30 cellular contexts compared by ENCODE assay signal in the genomic region with DNA sequence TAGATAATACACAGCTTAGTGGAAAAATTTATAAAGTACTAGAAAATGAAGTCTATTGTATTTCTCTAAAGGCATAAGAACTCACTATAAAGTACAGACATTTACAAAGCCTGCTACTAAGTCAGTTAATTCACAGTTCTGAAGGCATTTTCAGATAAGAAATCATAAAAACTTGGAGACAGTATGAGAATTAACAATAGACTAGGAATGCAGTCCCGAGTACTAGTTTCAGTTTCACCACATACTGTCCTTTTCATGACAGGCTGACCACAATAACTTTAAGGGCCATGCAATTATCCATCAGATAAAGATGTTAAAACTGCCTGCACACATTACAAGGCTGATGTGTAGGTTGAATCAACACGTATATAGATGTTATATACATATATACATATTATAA.
DNase-seq lines count a peak whose midpoint lies in the region; ATAC-seq, FAIRE-seq and TF ChIP-seq lines count a peak whose summit lies in the region.
"Had no signal": no experiment of that assay in that cellular context is flagged by ENCODE, and none has a peak within 500 bp of the region (broad histone marks: within the 10 kb centered on the region; RNA-seq: fewer than 3 reads in every experiment).

No MANE protein-coding gene starts in this region.

- H3K4me1 Mint-ChIP-seq in astrocyte (ENCODE audit: low read depth, unreplicated experiment), result no peaks in the 10 kb centered on the region
- H3K4me1 Mint-ChIP-seq: activated naive CD4-positive, alpha-beta T cell treated with anti-CD3 and anti-CD28 coated beads, Interleukin-2, amount 10 ng/mL, durations not matched to agents 7 days and 5 days; naive B cell had no signal

- H3F3A ChIP-seq in MM.1S (ENCODE audit: insufficient read depth, low read length), result no peaks in the 10 kb centered on the region

- H3K27me3 Mint-ChIP-seq in astrocyte (ENCODE audit: low read depth, unreplicated experiment), result no peaks in the 10 kb centered on the region
- H3K27me3 Mint-ChIP-seq: activated naive CD4-positive, alpha-beta T cell treated with anti-CD3 and anti-CD28 coated beads, Interleukin-2, amount 10 ng/mL, durations not matched to agents 7 days and 5 days; naive B cell had no signal

- H2AFZ ChIP-seq in ACC112 (ENCODE audit: low read length, unreplicated experiment) (no peak overlapping the region), MM.1S (ENCODE audit: low read length) (no peak overlapping the region), astrocyte (ENCODE audit: low read depth, low read length) (no peak overlapping the region)

- H3K4me2 ChIP-seq in MM.1S (ENCODE audit: low read depth, low read length) (no peak overlapping the region), astrocyte (ENCODE audit: low read length) (peak overlapping the region; percentile 25)
- H3K4me2 ChIP-seq: BLaER1 treated with 17β-estradiol and CSF1 and Interleukin-3, amounts not matched to agents 10 nM and 100 nM had no signal

- no peaks in the 10 kb centered on the region for H3K9me3 Mint-ChIP-seq in astrocyte (ENCODE audit: unreplicated experiment)
- H3K9me3 Mint-ChIP-seq: activated naive CD4-positive, alpha-beta T cell treated with anti-CD3 and anti-CD28 coated beads, Interleukin-2, amount 10 ng/mL, durations not matched to agents 7 days and 5 days; activated T-helper 1 cell treated with anti-CD3 and anti-CD28 coated beads, Interleukin-12 subunit alpha, Interleukin-12 subunit beta, Interleukin-2, Interleukin-4 antibody, amounts not matched to agents 30 ng/mL and 10 ng/mL and 1 ng/mL, durations not matched to agents 14 hours and 24 hours and 36 hours had no signal

- H3K9me2 ChIP-seq in MM.1S (replicated peaks; ENCODE audit: insufficient read depth, low read length), result no peaks in the 10 kb centered on the region

- peak; percentile 48 for DNase-seq in MM.1S
- DNase-seq in astrocyte (ENCODE audit: low read depth), result no peak
- DNase-seq in glomerular visceral epithelial cell (ENCODE audit: extremely low spot score), result peak; percentile 46
- no peak for DNase-seq in uterus
- no peak for DNase-seq in sigmoid colon
- DNase-seq in mucosa of gallbladder (ENCODE audit: low spot score), result no peak
- DNase-seq: activated CD4-positive, alpha-beta T cell treated with anti-CD3 and anti-CD28 coated beads, Interleukin-2, amount 50 U/mL, for 1 hour; activated naive CD4-positive, alpha-beta T cell treated with anti-CD3 and anti-CD28 coated beads, Interleukin-2, amount 10 ng/mL, durations not matched to agents 7 days and 5 days; anterior cingulate cortex; Calu3; cerebellar nuclear complex; DND-41; foreskin fibroblast; naive B cell; NCI-H146; NCI-H510A treated with DMSO at 0.1 percent for 48 hours; occipital lobe; small intestine; stimulated activated CD4-positive, alpha-beta T cell treated with anti-CD3 and anti-CD28 coated beads, Interleukin-2, amount 100 ng/mL, for 24 hours; T-helper 2 cell; upper lobe of right lung had no signal

- H3K9me3 ChIP-seq in MM.1S (replicated peaks; ENCODE audit: insufficient read depth, low read length) (no peaks in the 10 kb centered on the region), astrocyte (ENCODE audit: insufficient read depth, low read depth, low read length) (no peaks in the 10 kb centered on the region), uterus (no peaks in the 10 kb centered on the region), sigmoid colon (no peaks in the 10 kb centered on the region)
- H3K9me3 ChIP-seq: BLaER1 treated with 17β-estradiol and CSF1 and Interleukin-3, amounts not matched to agents 10 nM and 100 nM; upper lobe of right lung had no signal

- no peaks in the 10 kb centered on the region for H3K27me3 ChIP-seq in ACC112 (ENCODE audit: insufficient read depth, low read length)
- H3K27me3 ChIP-seq in MM.1S (replicated peaks; ENCODE audit: insufficient read depth, low read length), result no peaks in the 10 kb centered on the region
- H3K27me3 ChIP-seq in astrocyte (ENCODE audit: insufficient read depth, low read length), result no peaks in the 10 kb centered on the region
- H3K27me3 ChIP-seq in uterus, result no peaks in the 10 kb centered on the region
- H3K27me3 ChIP-seq in sigmoid colon, result no peaks in the 10 kb centered on the region
- H3K27me3 ChIP-seq: BLaER1 treated with 17β-estradiol and CSF1 and Interleukin-3, amounts not matched to agents 10 nM and 100 nM; upper lobe of right lung had no signal

- H4K20me1 ChIP-seq in MM.1S (ENCODE audit: insufficient read depth, low read length) (no peaks in the 10 kb centered on the region), astrocyte (ENCODE audit: insufficient read depth, low read length) (no peaks in the 10 kb centered on the region)
- H4K20me1 ChIP-seq: BLaER1 treated with 17β-estradiol and CSF1 and Interleukin-3, amounts not matched to agents 10 nM and 100 nM had no signal

- no peak for TF ChIP-seq CTCF in MM.1S (IDR thresholded peaks at IDR 0.05; ENCODE audit: low read length)
- no peak for TF ChIP-seq CTCF in astrocyte (IDR thresholded peaks at IDR 0.05; ENCODE audit: insufficient read depth, low read depth, low read length)
- no peak for TF ChIP-seq CTCF in uterus (IDR thresholded peaks at IDR 0.05)
- TF ChIP-seq CTCF in sigmoid colon (IDR thresholded peaks at IDR 0.05), result no peak

- no peaks in the 10 kb centered on the region for H3K79me2 ChIP-seq in ACC112 (ENCODE audit: control insufficient read depth, insufficient read depth, low read length, unreplicated experiment)
- H3K79me2 ChIP-seq in MM.1S (ENCODE audit: low read length), result no peaks in the 10 kb centered on the region
- no peaks in the 10 kb centered on the region for H3K79me2 ChIP-seq in astrocyte (ENCODE audit: insufficient read depth, low read length)

- no peak overlapping the region for H3K27ac Mint-ChIP-seq in astrocyte (ENCODE audit: unreplicated experiment)
- H3K27ac Mint-ChIP-seq: activated naive CD4-positive, alpha-beta T cell treated with anti-CD3 and anti-CD28 coated beads, Interleukin-2, amount 10 ng/mL, durations not matched to agents 7 days and 5 days; activated T-helper 1 cell treated with anti-CD3 and anti-CD28 coated beads, Interleukin-12 subunit alpha, Interleukin-12 subunit beta, Interleukin-2, Interleukin-4 antibody, amounts not matched to agents 30 ng/mL and 10 ng/mL and 1 ng/mL, durations not matched to agents 14 hours and 24 hours and 36 hours; naive B cell had no signal

- intact Hi-C loops in uterus (cut with DNase I; ENCODE audit: low total_unique reads), result no loop called here
- intact Hi-C loops in sigmoid colon (cut with DNase I), result no loop called here

- ATAC-seq in HG02571 (IDR thresholded peaks at IDR 0.05; ENCODE audit: unreplicated experiment), result no peak
- ATAC-seq: left lobe of liver, upper lobe of right lung had no signal

- peak overlapping the region; percentile 62 for H3K4me3 ChIP-seq in ACC112 (ENCODE audit: low read depth, low read length)
- H3K4me3 ChIP-seq in MM.1S (ENCODE audit: low read length), result no peak overlapping the region
- H3K4me3 ChIP-seq in astrocyte (ENCODE audit: insufficient read depth, low read depth, low read length), result no peak overlapping the region
- no peak overlapping the region for H3K4me3 ChIP-seq in uterus
- no peak overlapping the region for H3K4me3 ChIP-seq in sigmoid colon
- H3K4me3 ChIP-seq: BLaER1 treated with 17β-estradiol and CSF1 and Interleukin-3, amounts not matched to agents 10 nM and 100 nM; SK-N-MC; upper lobe of right lung had no signal

- no peaks in the 10 kb centered on the region for H3K36me3 Mint-ChIP-seq in astrocyte (ENCODE audit: low read depth, unreplicated experiment)
- H3K36me3 Mint-ChIP-seq: activated naive CD4-positive, alpha-beta T cell treated with anti-CD3 and anti-CD28 coated beads, Interleukin-2, amount 10 ng/mL, durations not matched to agents 7 days and 5 days; naive B cell had no signal

- H3K9ac ChIP-seq in MM.1S (ENCODE audit: low read length) (no peak overlapping the region), astrocyte (ENCODE audit: low read length) (no peak overlapping the region)
- H3K9ac ChIP-seq: BLaER1 treated with 17β-estradiol and CSF1 and Interleukin-3, amounts not matched to agents 10 nM and 100 nM had no signal

- TF ChIP-seq EP300 in sigmoid colon (IDR thresholded peaks at IDR 0.05), result no peak

- no peak overlapping the region for H3K4me3 Mint-ChIP-seq in astrocyte (ENCODE audit: unreplicated experiment)
- H3K4me3 Mint-ChIP-seq: activated naive CD4-positive, alpha-beta T cell treated with anti-CD3 and anti-CD28 coated beads, Interleukin-2, amount 10 ng/mL, durations not matched to agents 7 days and 5 days; activated T-helper 1 cell treated with anti-CD3 and anti-CD28 coated beads, Interleukin-12 subunit alpha, Interleukin-12 subunit beta, Interleukin-2, Interleukin-4 antibody, amounts not matched to agents 30 ng/mL and 10 ng/mL and 1 ng/mL, durations not matched to agents 14 hours and 24 hours and 36 hours; naive B cell had no signal

- no peaks in the 10 kb centered on the region for H3K36me3 ChIP-seq in ACC112 (ENCODE audit: insufficient read depth, low read length)
- no peaks in the 10 kb centered on the region for H3K36me3 ChIP-seq in MM.1S (replicated peaks; ENCODE audit: insufficient read depth, low read length)
- H3K36me3 ChIP-seq in astrocyte (ENCODE audit: insufficient read depth, low read length), result no peaks in the 10 kb centered on the region
- no peaks in the 10 kb centered on the region for H3K36me3 ChIP-seq in uterus
- H3K36me3 ChIP-seq in sigmoid colon, result no peaks in the 10 kb centered on the region
- H3K36me3 ChIP-seq: BLaER1 treated with 17β-estradiol and CSF1 and Interleukin-3, amounts not matched to agents 10 nM and 100 nM; upper lobe of right lung had no signal

- H3K4me1 ChIP-seq in ACC112 (ENCODE audit: control insufficient read depth, insufficient read depth, low read length, unreplicated experiment) (no peaks in the 10 kb centered on the region), MM.1S (ENCODE audit: low read length) (no peaks in the 10 kb centered on the region), astrocyte (ENCODE audit: insufficient read depth, low read length) (no peaks in the 10 kb centered on the region), uterus (no peaks in the 10 kb centered on the region), sigmoid colon (no peaks in the 10 kb centered on the region)
- H3K4me1 ChIP-seq: BLaER1 treated with 17β-estradiol and CSF1 and Interleukin-3, amounts not matched to agents 10 nM and 100 nM; upper lobe of right lung had no signal

- no peak for FAIRE-seq in astrocyte (lab: Jason Lieb, UNC)
- FAIRE-seq: endothelial cell of umbilical vein, GM12891 had no signal

- H3K27ac ChIP-seq in ACC112 (ENCODE audit: low read depth, low read length) (no peak overlapping the region), MM.1S (ENCODE audit: low read length) (no peak overlapping the region), astrocyte (ENCODE audit: low read depth, low read length) (no peak overlapping the region), uterus (no peak overlapping the region), sigmoid colon (no peak overlapping the region)
- H3K27ac ChIP-seq: BLaER1 treated with 17β-estradiol and CSF1 and Interleukin-3, amounts not matched to agents 10 nM and 100 nM; SK-N-MC; upper lobe of right lung; VCaP had no signal

- TF ChIP-seq POLR2A in uterus (IDR thresholded peaks at IDR 0.05), result no peak
- TF ChIP-seq POLR2A in sigmoid colon (IDR thresholded peaks at IDR 0.05), result no peak

- 17 to 57% methylated on average over 2 of the region's 2 CpGs for WGBS in sigmoid colon, 2 donors

Comparison
In these comparisons a context has a peak if more than half of its experiments do, and no peak if none do; other contexts are left out.
1. DNase-seq: peak in MM.1S (single experiment) and glomerular visceral epithelial cell (single experiment); none in astrocyte (single experiment), uterus (0 of 2), sigmoid colon (single experiment) and mucosa of gallbladder (single experiment).